Comparison of ENCODE assay signal across 24 cellular contexts in the genomic region with DNA sequence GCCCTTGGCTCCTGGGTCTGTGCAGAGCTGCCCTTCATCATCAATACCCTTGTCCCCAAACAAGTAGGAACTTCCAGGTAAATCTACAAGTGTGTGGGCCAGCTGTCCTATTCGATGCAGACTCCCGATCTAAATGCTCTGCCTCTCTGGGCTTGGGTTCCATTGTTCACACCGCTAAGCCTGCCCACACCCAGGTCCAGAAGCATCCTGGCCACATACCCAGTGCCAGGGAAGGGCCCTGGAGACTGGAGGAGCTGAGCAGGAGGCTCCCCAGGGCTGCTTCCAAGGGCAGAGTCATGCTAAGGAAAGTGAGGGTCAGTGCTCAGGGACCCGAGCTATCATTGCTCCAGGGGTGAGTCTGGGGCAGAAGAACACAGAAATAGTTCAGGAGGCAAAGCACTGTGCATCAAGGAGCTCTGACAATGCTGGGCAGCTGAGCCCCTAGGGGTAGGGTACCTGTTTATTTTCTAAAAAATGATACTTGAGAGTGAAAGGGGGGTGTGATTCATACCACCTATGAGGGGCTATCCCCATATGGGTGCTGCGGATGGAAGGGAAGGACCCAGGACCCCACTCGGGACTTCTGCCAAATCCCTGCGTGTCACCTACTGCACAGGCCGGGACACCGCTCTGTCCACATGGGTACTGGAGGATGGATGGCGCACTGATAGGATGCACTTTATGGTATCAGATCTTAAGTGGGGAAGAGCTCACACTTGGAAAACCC. TPM values are rescaled to one million over a fixed set of nuclear protein-coding genes. Genes with fewer than 3 reads are reported as not detected.
"Had no signal": no experiment of that assay in that cellular context is flagged by ENCODE, and none has a peak within 500 bp of the region (broad histone marks: within the 10 kb centered on the region; RNA-seq: fewer than 3 reads in every experiment).

No MANE protein-coding gene starts in this region.

- DNase-seq: activated CD4-positive, alpha-beta memory T cell treated with anti-CD3 and anti-CD28 coated beads, Interleukin-2, amount 10 ng/mL, durations not matched to agents 7 days and 5 days; activated CD4-positive, alpha-beta T cell treated with anti-CD3 and anti-CD28 coated beads for 1 hour; activated CD4-positive, alpha-beta T cell treated with anti-CD3 and anti-CD28 coated beads for 4 hours; activated CD4-positive, alpha-beta T cell treated with anti-CD3 and anti-CD28 coated beads, Interleukin-2, amount 10 ng/mL, durations not matched to agents 7 days and 5 days; activated CD4-positive, alpha-beta T cell treated with anti-CD3 and anti-CD28 coated beads, Interleukin-2, amount 50 U/mL, for 4 hours; activated CD4-positive, CD25-positive, alpha-beta regulatory T cell; activated CD8-positive, alpha-beta memory T cell treated with anti-CD3 and anti-CD28 coated beads, Interleukin-2, amount 50 U/mL, for 48 hours; activated gamma-delta T cell treated with Interleukin-2 at 50 U/mL for 16 hours; activated naive CD4-positive, alpha-beta T cell treated with anti-CD3 and anti-CD28 coated beads, Interleukin-2, amount 50 U/mL, for 16 hours; activated naive CD4-positive, alpha-beta T cell treated with Interleukin-2 at 50 U/mL for 16 hours; activated T-cell treated with anti-CD3 and anti-CD28 coated beads for 4 hours; activated T-cell treated with anti-CD3 and anti-CD28 coated beads, Interleukin-2, amount 50 U/mL, for 24 hours; activated T-cell treated with anti-CD3 and anti-CD28 coated beads, Interleukin-2, amount 50 U/mL, for 72 hours; amniotic stem cell; anterior cingulate cortex; brain microvascular endothelial cell; dorsolateral prefrontal cortex; effector memory CD4-positive, alpha-beta T cell; endodermal cell; T-helper 2 cell had no signal

- ATAC-seq: activated T-cell treated with anti-CD3 and anti-CD28 coated beads, Interleukin-2, amount 50 U/mL, for 72 hours; esophagus mucosa had no signal

- H3K36me3 ChIP-seq: brain microvascular endothelial cell had no signal

- H3K27me3 ChIP-seq: brain microvascular endothelial cell had no signal

- H3K4me3 ChIP-seq: coronary artery, dorsolateral prefrontal cortex had no signal

- H3K27ac ChIP-seq: brain microvascular endothelial cell, coronary artery, dorsolateral prefrontal cortex had no signal

RNA-seq across cellular contexts. Expression of a gene that starts 25.8 kb away (rescaled TPM):
- total RNA-seq: activated CD4-positive, alpha-beta memory T cell treated with anti-CD3 and anti-CD28 coated beads, Interleukin-2, amount 10 ng/mL, durations not matched to agents 7 days and 5 days; activated CD4-positive, alpha-beta T cell treated with anti-CD3 and anti-CD28 coated beads, Interleukin-2, amount 10 ng/mL, durations not matched to agents 7 days and 5 days; activated T-cell treated with anti-CD3 and anti-CD28 coated beads, Interleukin-2, amount 50 U/mL, for 72 hours; frontal cortex; T-helper 1 cell treated with Interleukin-12 subunit alpha and Interleukin-12 subunit beta and Interleukin-4 antibody, amounts not matched to agents 30 ng/mL and 1 ng/mL, for 36 hours had no signal
